1 cellular context compared by ENCODE assay signal in the genomic region with DNA sequence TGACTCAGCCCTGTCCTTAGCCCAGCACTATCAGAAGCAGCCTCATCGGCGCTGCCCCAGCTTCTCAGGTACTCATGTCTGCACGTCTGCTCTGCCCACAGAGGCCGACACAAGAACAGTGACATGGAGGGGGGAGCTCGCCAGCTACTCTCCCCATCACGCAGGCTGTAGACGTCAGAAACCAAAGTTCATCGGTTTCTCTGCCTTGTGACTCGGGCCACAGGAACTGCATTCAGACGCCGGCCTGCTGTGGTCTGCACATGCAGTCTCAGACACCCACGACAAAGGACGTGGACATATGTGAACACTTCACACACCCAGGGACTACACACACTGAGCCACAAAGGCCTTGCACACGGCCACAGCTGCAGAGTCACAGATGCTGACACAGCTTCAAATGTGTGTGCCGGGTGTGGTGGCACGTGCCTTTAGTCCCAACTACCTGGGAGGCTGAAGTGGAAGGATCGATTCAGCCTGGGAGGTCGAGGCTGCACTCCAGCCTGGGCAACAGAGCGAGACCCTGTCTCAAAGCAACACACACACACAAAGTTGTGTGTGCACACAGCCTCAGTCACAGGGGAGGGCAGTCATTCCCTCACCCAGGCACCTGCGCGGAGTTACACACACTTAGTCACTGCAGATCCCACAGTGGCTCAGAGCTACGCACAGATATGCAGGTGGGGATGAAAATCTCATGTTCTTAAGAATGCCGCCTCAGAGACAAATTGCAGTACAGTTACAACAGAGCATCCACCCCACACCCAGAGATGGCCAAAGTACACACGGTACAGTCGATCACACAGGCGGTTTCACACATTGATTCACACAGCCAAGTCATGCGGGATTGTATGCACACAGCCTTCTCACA.
TF ChIP-seq lines count a peak whose summit lies in the region.

No MANE protein-coding gene starts in this region.

TF ChIP-seq in HepG2, 621 proteins besides CTCF, POLR2A, EP300 and RAD21 (continued from another document and continues in another):
- TF ChIP-seq, protein P1, sequence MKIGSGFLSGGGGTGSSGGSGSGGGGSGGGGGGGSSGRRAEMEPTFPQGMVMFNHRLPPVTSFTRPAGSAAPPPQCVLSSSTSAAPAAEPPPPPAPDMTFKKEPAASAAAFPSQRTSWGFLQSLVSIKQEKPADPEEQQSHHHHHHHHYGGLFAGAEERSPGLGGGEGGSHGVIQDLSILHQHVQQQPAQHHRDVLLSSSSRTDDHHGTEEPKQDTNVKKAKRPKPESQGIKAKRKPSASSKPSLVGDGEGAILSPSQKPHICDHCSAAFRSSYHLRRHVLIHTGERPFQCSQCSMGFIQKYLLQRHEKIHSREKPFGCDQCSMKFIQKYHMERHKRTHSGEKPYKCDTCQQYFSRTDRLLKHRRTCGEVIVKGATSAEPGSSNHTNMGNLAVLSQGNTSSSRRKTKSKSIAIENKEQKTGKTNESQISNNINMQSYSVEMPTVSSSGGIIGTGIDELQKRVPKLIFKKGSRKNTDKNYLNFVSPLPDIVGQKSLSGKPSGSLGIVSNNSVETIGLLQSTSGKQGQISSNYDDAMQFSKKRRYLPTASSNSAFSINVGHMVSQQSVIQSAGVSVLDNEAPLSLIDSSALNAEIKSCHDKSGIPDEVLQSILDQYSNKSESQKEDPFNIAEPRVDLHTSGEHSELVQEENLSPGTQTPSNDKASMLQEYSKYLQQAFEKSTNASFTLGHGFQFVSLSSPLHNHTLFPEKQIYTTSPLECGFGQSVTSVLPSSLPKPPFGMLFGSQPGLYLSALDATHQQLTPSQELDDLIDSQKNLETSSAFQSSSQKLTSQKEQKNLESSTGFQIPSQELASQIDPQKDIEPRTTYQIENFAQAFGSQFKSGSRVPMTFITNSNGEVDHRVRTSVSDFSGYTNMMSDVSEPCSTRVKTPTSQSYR (CRISPR knock-in tag; IDR thresholded peaks at IDR 0.05; ENCODE audit: borderline replicate concordance), result peak; percentile 36; the same call in 1 of the 2 replicates
- TF ChIP-seq KDM5B (CRISPR knock-in tag; IDR thresholded peaks at IDR 0.05; ENCODE audit: borderline replicate concordance), result peak; percentile 91
- no peak for TF ChIP-seq ARID2 (CRISPR knock-in tag; IDR thresholded peaks at IDR 0.05; ENCODE audit: borderline replicate concordance)
- peak; percentile 78 for TF ChIP-seq ATF1 (CRISPR knock-in tag; IDR thresholded peaks at IDR 0.05)
- peak; percentile 61; the same call in 1 of the 2 replicates for TF ChIP-seq ATF7-NPFF (CRISPR knock-in tag; IDR thresholded peaks at IDR 0.05; ENCODE audit: low read depth)
- TF ChIP-seq ZNF562 (CRISPR knock-in tag; IDR thresholded peaks at IDR 0.05; ENCODE audit: borderline replicate concordance), result no peak
- TF ChIP-seq, protein P2, sequence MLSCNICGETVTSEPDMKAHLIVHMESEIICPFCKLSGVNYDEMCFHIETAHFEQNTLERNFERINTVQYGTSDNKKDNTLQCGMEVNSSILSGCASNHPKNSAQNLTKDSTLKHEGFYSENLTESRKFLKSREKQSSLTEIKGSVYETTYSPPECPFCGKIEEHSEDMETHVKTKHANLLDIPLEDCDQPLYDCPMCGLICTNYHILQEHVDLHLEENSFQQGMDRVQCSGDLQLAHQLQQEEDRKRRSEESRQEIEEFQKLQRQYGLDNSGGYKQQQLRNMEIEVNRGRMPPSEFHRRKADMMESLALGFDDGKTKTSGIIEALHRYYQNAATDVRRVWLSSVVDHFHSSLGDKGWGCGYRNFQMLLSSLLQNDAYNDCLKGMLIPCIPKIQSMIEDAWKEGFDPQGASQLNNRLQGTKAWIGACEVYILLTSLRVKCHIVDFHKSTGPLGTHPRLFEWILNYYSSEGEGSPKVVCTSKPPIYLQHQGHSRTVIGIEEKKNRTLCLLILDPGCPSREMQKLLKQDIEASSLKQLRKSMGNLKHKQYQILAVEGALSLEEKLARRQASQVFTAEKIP (CRISPR knock-in tag; IDR thresholded peaks at IDR 0.05; ENCODE audit: borderline replicate concordance), result no peak
- no peak for TF ChIP-seq ZNF737 (CRISPR knock-in tag; IDR thresholded peaks at IDR 0.05; ENCODE audit: borderline replicate concordance)
- TF ChIP-seq, protein P3, sequence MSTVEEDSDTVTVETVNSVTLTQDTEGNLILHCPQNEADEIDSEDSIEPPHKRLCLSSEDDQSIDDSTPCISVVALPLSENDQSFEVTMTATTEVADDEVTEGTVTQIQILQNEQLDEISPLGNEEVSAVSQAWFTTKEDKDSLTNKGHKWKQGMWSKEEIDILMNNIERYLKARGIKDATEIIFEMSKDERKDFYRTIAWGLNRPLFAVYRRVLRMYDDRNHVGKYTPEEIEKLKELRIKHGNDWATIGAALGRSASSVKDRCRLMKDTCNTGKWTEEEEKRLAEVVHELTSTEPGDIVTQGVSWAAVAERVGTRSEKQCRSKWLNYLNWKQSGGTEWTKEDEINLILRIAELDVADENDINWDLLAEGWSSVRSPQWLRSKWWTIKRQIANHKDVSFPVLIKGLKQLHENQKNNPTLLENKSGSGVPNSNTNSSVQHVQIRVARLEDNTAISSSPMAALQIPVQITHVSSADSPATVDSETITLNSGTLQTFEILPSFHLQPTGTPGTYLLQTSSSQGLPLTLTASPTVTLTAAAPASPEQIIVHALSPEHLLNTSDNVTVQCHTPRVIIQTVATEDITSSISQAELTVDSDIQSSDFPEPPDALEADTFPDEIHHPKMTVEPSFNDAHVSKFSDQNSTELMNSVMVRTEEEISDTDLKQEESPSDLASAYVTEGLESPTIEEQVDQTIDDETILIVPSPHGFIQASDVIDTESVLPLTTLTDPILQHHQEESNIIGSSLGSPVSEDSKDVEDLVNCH (CRISPR knock-in tag; IDR thresholded peaks at IDR 0.05), result 0 out of 2 replicates have a peak, but pooled peaks have one; percentile 44
- TF ChIP-seq, protein P4, sequence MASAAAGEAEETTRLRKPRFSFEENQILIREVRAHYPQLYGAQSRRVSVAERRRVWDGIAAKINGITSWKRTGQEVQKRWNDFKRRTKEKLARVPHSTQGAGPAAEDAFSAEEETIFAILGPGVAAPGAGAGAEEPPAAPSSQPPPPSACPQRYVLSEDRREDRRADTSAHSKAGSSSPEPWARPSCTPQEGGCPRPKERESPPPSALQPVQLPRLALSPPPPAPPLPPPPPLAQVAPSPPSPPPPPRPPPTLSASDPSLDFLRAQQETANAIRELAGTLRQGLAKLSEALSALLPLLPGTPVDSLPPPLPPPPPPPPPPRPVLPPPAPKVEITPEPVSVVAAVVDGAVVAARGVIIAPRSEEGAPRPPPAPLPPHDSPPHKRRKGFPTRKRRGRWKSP (CRISPR knock-in tag; IDR thresholded peaks at IDR 0.05), result peak; percentile 93; the same call in 1 of the 2 replicates
- TF ChIP-seq RFX1 (IDR thresholded peaks at IDR 0.05), result no peak
- no peak for TF ChIP-seq ZNF672 (CRISPR knock-in tag; IDR thresholded peaks at IDR 0.05)
- peak; percentile 94; the same call in 1 of the 2 replicates for TF ChIP-seq ZNF224 (CRISPR knock-in tag; IDR thresholded peaks at IDR 0.05)
- TF ChIP-seq FOSL2 (CRISPR knock-in tag; IDR thresholded peaks at IDR 0.05), result peak; percentile 96
- TF ChIP-seq, protein P5, sequence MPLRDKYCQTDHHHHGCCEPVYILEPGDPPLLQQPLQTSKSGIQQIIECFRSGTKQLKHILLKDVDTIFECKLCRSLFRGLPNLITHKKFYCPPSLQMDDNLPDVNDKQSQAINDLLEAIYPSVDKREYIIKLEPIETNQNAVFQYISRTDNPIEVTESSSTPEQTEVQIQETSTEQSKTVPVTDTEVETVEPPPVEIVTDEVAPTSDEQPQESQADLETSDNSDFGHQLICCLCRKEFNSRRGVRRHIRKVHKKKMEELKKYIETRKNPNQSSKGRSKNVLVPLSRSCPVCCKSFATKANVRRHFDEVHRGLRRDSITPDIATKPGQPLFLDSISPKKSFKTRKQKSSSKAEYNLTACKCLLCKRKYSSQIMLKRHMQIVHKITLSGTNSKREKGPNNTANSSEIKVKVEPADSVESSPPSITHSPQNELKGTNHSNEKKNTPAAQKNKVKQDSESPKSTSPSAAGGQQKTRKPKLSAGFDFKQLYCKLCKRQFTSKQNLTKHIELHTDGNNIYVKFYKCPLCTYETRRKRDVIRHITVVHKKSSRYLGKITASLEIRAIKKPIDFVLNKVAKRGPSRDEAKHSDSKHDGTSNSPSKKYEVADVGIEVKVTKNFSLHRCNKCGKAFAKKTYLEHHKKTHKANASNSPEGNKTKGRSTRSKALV (CRISPR knock-in tag; IDR thresholded peaks at IDR 0.05), result no peak
- TF ChIP-seq ZFP37 (CRISPR knock-in tag; IDR thresholded peaks at IDR 0.05; ENCODE audit: borderline replicate concordance), result peak; percentile 93; the same call in 1 of the 2 replicates
- no peak for TF ChIP-seq SOX13 (IDR thresholded peaks at IDR 0.05)
- TF ChIP-seq SOX13 (CRISPR knock-in tag; conservative IDR thresholded peaks at IDR 0.05 in 1 of 2, IDR thresholded peaks at IDR 0.05 in 1 of 2), result peak in 1 of 2 experiments; percentile 56; a peak in 2 of 4 replicates
- TF ChIP-seq, protein P6, sequence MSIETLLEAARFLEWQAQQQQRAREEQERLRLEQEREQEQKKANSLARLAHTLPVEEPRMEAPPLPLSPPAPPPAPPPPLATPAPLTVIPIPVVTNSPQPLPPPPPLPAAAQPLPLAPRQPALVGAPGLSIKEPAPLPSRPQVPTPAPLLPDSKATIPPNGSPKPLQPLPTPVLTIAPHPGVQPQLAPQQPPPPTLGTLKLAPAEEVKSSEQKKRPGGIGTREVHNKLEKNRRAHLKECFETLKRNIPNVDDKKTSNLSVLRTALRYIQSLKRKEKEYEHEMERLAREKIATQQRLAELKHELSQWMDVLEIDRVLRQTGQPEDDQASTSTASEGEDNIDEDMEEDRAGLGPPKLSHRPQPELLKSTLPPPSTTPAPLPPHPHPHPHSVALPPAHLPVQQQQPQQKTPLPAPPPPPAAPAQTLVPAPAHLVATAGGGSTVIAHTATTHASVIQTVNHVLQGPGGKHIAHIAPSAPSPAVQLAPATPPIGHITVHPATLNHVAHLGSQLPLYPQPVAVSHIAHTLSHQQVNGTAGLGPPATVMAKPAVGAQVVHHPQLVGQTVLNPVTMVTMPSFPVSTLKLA (IDR thresholded peaks at IDR 0.05), result peak; percentile 40
- TF ChIP-seq GTF2F1 (IDR thresholded peaks at IDR 0.05; ENCODE audit: low read length), result 0 out of 2 replicates have a peak, but pooled peaks have one; percentile 13
- TF ChIP-seq, protein P7, sequence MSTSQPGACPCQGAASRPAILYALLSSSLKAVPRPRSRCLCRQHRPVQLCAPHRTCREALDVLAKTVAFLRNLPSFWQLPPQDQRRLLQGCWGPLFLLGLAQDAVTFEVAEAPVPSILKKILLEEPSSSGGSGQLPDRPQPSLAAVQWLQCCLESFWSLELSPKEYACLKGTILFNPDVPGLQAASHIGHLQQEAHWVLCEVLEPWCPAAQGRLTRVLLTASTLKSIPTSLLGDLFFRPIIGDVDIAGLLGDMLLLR (CRISPR knock-in tag; IDR thresholded peaks at IDR 0.05), result peak; percentile 81
- TF ChIP-seq, protein P8, sequence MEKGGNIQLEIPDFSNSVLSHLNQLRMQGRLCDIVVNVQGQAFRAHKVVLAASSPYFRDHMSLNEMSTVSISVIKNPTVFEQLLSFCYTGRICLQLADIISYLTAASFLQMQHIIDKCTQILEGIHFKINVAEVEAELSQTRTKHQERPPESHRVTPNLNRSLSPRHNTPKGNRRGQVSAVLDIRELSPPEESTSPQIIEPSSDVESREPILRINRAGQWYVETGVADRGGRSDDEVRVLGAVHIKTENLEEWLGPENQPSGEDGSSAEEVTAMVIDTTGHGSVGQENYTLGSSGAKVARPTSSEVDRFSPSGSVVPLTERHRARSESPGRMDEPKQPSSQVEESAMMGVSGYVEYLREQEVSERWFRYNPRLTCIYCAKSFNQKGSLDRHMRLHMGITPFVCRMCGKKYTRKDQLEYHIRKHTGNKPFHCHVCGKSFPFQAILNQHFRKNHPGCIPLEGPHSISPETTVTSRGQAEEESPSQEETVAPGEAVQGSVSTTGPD (CRISPR knock-in tag; IDR thresholded peaks at IDR 0.05), result no peak; the same call in 1 of the 2 replicates
- peak; percentile 79 for TF ChIP-seq ZNF788 (CRISPR knock-in tag; IDR thresholded peaks at IDR 0.05; ENCODE audit: borderline replicate concordance)
- no peak for TF ChIP-seq NFATC3 (CRISPR knock-in tag; IDR thresholded peaks at IDR 0.05)
- peak; percentile 87 for TF ChIP-seq HNRNPL (IDR thresholded peaks at IDR 0.05; ENCODE audit: low read depth, low read length)
- 0 out of 2 replicates have a peak, but pooled peaks have one; percentile 4 for TF ChIP-seq GATA4 (IDR thresholded peaks at IDR 0.05; ENCODE audit: borderline replicate concordance, low read depth)
- no peak for TF ChIP-seq ZNF329 (CRISPR knock-in tag; IDR thresholded peaks at IDR 0.05; ENCODE audit: low read depth)
- TF ChIP-seq ZSCAN30 (CRISPR knock-in tag; IDR thresholded peaks at IDR 0.05), result no peak
- TF ChIP-seq, protein P9, sequence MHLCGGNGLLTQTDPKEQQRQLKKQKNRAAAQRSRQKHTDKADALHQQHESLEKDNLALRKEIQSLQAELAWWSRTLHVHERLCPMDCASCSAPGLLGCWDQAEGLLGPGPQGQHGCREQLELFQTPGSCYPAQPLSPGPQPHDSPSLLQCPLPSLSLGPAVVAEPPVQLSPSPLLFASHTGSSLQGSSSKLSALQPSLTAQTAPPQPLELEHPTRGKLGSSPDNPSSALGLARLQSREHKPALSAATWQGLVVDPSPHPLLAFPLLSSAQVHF (CRISPR knock-in tag; IDR thresholded peaks at IDR 0.05), result no peak
- TF ChIP-seq NR2F1 (CRISPR knock-in tag; IDR thresholded peaks at IDR 0.05), result 0 out of 4 replicates have a peak, but pooled peaks of 1 of the 2 experiments have one; percentile 8
- no peak for TF ChIP-seq SRSF9 (IDR thresholded peaks at IDR 0.05; ENCODE audit: borderline replicate concordance, insufficient read depth, low read depth, low read length, poor library complexity, severe bottlenecking)
- TF ChIP-seq ZNF713 (CRISPR knock-in tag; IDR thresholded peaks at IDR 0.05), result no peak
- peak; percentile 95 for TF ChIP-seq SAP130 (CRISPR knock-in tag; IDR thresholded peaks at IDR 0.05; ENCODE audit: low read depth)
- TF ChIP-seq ZNF432 (CRISPR knock-in tag; IDR thresholded peaks at IDR 0.05; ENCODE audit: borderline replicate concordance), result no peak
- TF ChIP-seq, protein P10, sequence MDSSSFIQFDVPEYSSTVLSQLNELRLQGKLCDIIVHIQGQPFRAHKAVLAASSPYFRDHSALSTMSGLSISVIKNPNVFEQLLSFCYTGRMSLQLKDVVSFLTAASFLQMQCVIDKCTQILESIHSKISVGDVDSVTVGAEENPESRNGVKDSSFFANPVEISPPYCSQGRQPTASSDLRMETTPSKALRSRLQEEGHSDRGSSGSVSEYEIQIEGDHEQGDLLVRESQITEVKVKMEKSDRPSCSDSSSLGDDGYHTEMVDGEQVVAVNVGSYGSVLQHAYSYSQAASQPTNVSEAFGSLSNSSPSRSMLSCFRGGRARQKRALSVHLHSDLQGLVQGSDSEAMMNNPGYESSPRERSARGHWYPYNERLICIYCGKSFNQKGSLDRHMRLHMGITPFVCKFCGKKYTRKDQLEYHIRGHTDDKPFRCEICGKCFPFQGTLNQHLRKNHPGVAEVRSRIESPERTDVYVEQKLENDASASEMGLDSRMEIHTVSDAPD (CRISPR knock-in tag; IDR thresholded peaks at IDR 0.05), result peak; percentile 85
- TF ChIP-seq, protein P11, sequence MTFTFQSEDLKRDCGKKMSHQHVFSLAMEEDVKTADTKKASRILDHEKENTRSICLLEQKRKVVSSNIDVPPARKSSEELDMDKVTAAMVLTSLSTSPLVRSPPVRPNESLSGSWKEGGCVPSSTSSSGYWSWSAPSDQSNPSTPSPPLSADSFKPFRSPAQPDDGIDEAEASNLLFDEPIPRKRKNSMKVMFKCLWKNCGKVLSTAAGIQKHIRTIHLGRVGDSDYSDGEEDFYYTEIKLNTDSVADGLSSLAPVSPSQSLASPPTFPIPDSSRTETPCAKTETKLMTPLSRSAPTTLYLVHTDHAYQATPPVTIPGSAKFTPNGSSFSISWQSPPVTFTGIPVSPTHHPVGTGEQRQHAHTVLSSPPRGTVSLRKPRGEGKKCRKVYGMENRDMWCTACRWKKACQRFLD (CRISPR knock-in tag; IDR thresholded peaks at IDR 0.05; ENCODE audit: borderline replicate concordance), result peak; percentile 93; the same call in 1 of the 2 replicates
